In the genomic region with DNA sequence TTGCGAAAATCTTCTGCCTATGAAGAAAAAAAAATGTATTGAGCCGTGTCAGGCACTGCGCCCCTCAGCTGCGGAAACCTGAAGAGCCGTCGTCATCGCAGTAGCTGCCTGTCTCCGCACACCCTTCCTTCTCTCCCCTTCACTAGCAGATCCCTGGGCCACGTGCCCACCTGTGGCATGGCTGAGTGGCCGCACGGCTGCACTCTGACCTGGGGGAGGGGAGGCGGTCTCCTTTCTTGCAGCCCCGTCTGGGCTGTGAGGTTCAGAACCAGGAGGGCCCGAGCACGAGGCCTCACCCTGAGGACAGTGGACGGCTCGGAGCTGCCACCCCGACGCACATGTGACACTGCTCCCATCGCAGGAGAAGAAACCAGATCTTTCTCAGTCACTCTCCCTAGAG, we compare ENCODE assay signal across 18 cellular contexts.
"Had no signal": no experiment of that assay in that cellular context is flagged by ENCODE, and none has a peak within 500 bp of the region (broad histone marks: within the 10 kb centered on the region; RNA-seq: fewer than 3 reads in every experiment).

No MANE protein-coding gene starts in this region.

- H3K27me3 Mint-ChIP-seq: activated CD8-positive, alpha-beta T cell treated with anti-CD3 and anti-CD28 coated beads for 36 hours; activated T-cell treated with anti-CD3 and anti-CD28 coated beads, Interleukin-2, amount 50 U/mL, for 24 hours; natural killer cell treated with Interleukin-12 subunit alpha and Interleukin-12 subunit beta and Interleukin-15 and Interleukin-18, amount 100 ng/mL, for 72 hours had no signal

- H3K4me3 Mint-ChIP-seq: activated CD8-positive, alpha-beta T cell treated with anti-CD3 and anti-CD28 coated beads for 36 hours; activated naive CD4-positive, alpha-beta T cell treated with anti-CD3 and anti-CD28 coated beads for 36 hours; activated T-cell treated with anti-CD3 and anti-CD28 coated beads, Interleukin-2, amount 50 U/mL, for 24 hours; mesothelial cell of epicardium; natural killer cell treated with Interleukin-12 subunit alpha and Interleukin-12 subunit beta and Interleukin-15 and Interleukin-18, amount 100 ng/mL, for 72 hours had no signal

- H3K9me3 Mint-ChIP-seq: activated CD8-positive, alpha-beta T cell treated with anti-CD3 and anti-CD28 coated beads for 36 hours; activated naive CD4-positive, alpha-beta T cell treated with anti-CD3 and anti-CD28 coated beads for 36 hours; activated T-cell treated with anti-CD3 and anti-CD28 coated beads, Interleukin-2, amount 50 U/mL, for 24 hours; activated T-helper 2 cell treated with anti-CD3 and anti-CD28 coated beads, Interferon-gamma antibody, Interleukin-2, Interleukin-4, amounts not matched to agents 10 μg/mL and 5 μg/mL and 100 μg/mL, durations not matched to agents 14 hours and 24 hours and 36 hours; mesothelial cell of epicardium; natural killer cell treated with Interleukin-12 subunit alpha and Interleukin-12 subunit beta and Interleukin-15 and Interleukin-18, amount 100 ng/mL, for 72 hours had no signal

- H3K4me1 Mint-ChIP-seq: mesothelial cell of epicardium had no signal

- H3K27ac Mint-ChIP-seq: activated CD8-positive, alpha-beta T cell treated with anti-CD3 and anti-CD28 coated beads for 36 hours; activated naive CD4-positive, alpha-beta T cell treated with anti-CD3 and anti-CD28 coated beads for 36 hours; activated T-cell treated with anti-CD3 and anti-CD28 coated beads, Interleukin-2, amount 50 U/mL, for 24 hours; activated T-helper 2 cell treated with anti-CD3 and anti-CD28 coated beads, Interferon-gamma antibody, Interleukin-2, Interleukin-4, amounts not matched to agents 10 μg/mL and 5 μg/mL and 100 μg/mL, durations not matched to agents 14 hours and 24 hours and 36 hours; mesothelial cell of epicardium; natural killer cell treated with Interleukin-12 subunit alpha and Interleukin-12 subunit beta and Interleukin-15 and Interleukin-18, amount 100 ng/mL, for 72 hours had no signal

- H3K36me3 ChIP-seq: uterus had no signal

- H3K4me1 ChIP-seq: colonic mucosa, esophagus squamous epithelium, tibial nerve, uterus had no signal

- H3K4me3 ChIP-seq: colonic mucosa, esophagus squamous epithelium, tibial nerve, uterus had no signal

- DNase-seq: activated CD4-positive, alpha-beta T cell treated with anti-CD3 and anti-CD28 coated beads for 48 hours; activated CD4-positive, CD25-positive, alpha-beta regulatory T cell; activated CD8-positive, alpha-beta T cell treated with anti-CD3 and anti-CD28 coated beads for 36 hours; activated naive CD4-positive, alpha-beta T cell treated with anti-CD3 and anti-CD28 coated beads for 36 hours; activated T-cell treated with anti-CD3 and anti-CD28 coated beads, Interleukin-2, amount 50 U/mL, for 24 hours; brain microvascular endothelial cell; central memory CD4-positive, alpha-beta T cell; colonic mucosa; esophagus squamous epithelium; left cardiac atrium; nucleus accumbens; stimulated activated naive CD4-positive, alpha-beta T cell treated with Interleukin-2 at 50 U/mL for 16 hours; T1000; uterus had no signal

- H3K9me3 ChIP-seq: colonic mucosa, esophagus squamous epithelium, tibial nerve, uterus had no signal

- H3K27ac ChIP-seq: brain microvascular endothelial cell, colonic mucosa, esophagus squamous epithelium, tibial nerve, uterus had no signal

- H3K27me3 ChIP-seq: brain microvascular endothelial cell, colonic mucosa, esophagus squamous epithelium, tibial nerve, uterus had no signal
